Comparison of ENCODE assay signal across 15 cellular contexts in genomic region chr12:115771065-115771464, GRCh38.
DNase-seq lines count a peak whose midpoint lies in the region; ATAC-seq, FAIRE-seq and TF ChIP-seq lines count a peak whose summit lies in the region.
"Had no signal": no experiment of that assay in that cellular context is flagged by ENCODE, and none has a peak within 500 bp of the region (broad histone marks: within the 10 kb centered on the region; RNA-seq: fewer than 3 reads in every experiment).

No MANE protein-coding gene starts in this region.

- intact Hi-C loops in K562 (cut with micrococcal nuclease): no loop called here

- CTCF ChIA-PET in K562 (lab: Yijun Ruan, JAX; ENCODE audit: low intra/inter-chr PET ratio): no interaction called here

- no peak overlapping the region for H3K27ac ChIP-seq in K562 (ENCODE audit: extremely low read depth, low read depth, low read length)
- H3K27ac ChIP-seq: RWPE1, tibial nerve had no signal

- POLR2A ChIA-PET in K562 (lab: Yijun Ruan, JAX): no interaction called here

- H3K79me2 ChIP-seq in K562 (ENCODE audit: control insufficient read depth, insufficient read depth, low read length): no peaks in the 10 kb centered on the region

- H4K20me1 ChIP-seq in K562 (replicated peaks; ENCODE audit: control insufficient read depth, insufficient read depth, low read length): no peaks in the 10 kb centered on the region

- H3K4me1 ChIP-seq in K562 (replicated peaks in 1 of 2; ENCODE audit: control insufficient read depth in 2 of 2, insufficient read depth in 2 of 2, low read length in 2 of 2): no peaks in the 10 kb centered on the region
- H3K4me1 ChIP-seq: tibial nerve had no signal

- 0% methylated on average over 2 of the region's 2 CpGs for WGBS in K562 (ENCODE audit: insufficient coverage, low coverage, missing lambda C conversion rate)

- no peak overlapping the region for H3K9ac ChIP-seq in K562 (ENCODE audit: insufficient read depth in 1 of 2, low read depth in 2 of 2, low read length in 2 of 2)

- DNase-seq in DMS53 treated with DMSO at 0.1 percent for 48 hours (lab: John Stamatoyannopoulos, UW; ENCODE audit: unreplicated experiment): peak; percentile 4
- DNase-seq in M059J (ENCODE audit: low read depth): peak; percentile 34
- DNase-seq in K562 (ENCODE audit: extremely low read depth in 1 of 4, low spot score in 3 of 4): no peak
- DNase-seq in mesothelial cell of epicardium (ENCODE audit: low spot score in 2 of 2, unreplicated experiment in 2 of 2): no peak
- no peak for DNase-seq in NOMO-1 treated with DMSO at 0.1 percent for 48 hours (lab: John Stamatoyannopoulos, UW; ENCODE audit: unreplicated experiment)
- no peak for DNase-seq in activated CD8-positive, alpha-beta memory T cell treated with anti-CD3 and anti-CD28 coated beads, Interleukin-2, amount 50 U/mL, for 48 hours
- DNase-seq in NCI-H2029 treated with DMSO at 0.1 percent for 48 hours (lab: John Stamatoyannopoulos, UW): no peak
- DNase-seq: activated CD4-positive, alpha-beta T cell treated with anti-CD3 and anti-CD28 coated beads, Interleukin-2, amount 10 ng/mL, durations not matched to agents 24 days and 14 days; activated naive CD8-positive, alpha-beta T cell treated with anti-CD3 and anti-CD28 coated beads, Interleukin-2, amount 10 ng/mL, durations not matched to agents 7 days and 5 days; GF-D8; NCI-H1436 treated with DMSO at 0.1 percent for 48 hours; posterior cingulate gyrus had no signal

- no peaks in the 10 kb centered on the region for H3K9me1 ChIP-seq in K562 (ENCODE audit: control insufficient read depth, insufficient read depth, low read length)

- no peak overlapping the region for H3K4me2 ChIP-seq in K562 (ENCODE audit: insufficient read depth, low read length)

- H3K36me3 ChIP-seq in K562 (ENCODE audit: control insufficient read depth, insufficient read depth, low read length): no peaks in the 10 kb centered on the region
- H3K36me3 ChIP-seq: tibial nerve had no signal

- H3K4me1 Mint-ChIP-seq in mesothelial cell of epicardium: peaks cover 6% of the 10 kb centered on the region
- H3K4me1 Mint-ChIP-seq: activated CD4-positive, alpha-beta T cell treated with anti-CD3 and anti-CD28 coated beads, Interleukin-2, amount 10 ng/mL, durations not matched to agents 24 days and 14 days; activated naive CD8-positive, alpha-beta T cell treated with anti-CD3 and anti-CD28 coated beads, Interleukin-2, amount 10 ng/mL, durations not matched to agents 7 days and 5 days had no signal

- H3K9me3 ChIP-seq in K562 (replicated peaks; ENCODE audit: control insufficient read depth, insufficient read depth, low read depth, low read length): no peaks in the 10 kb centered on the region

- ATAC-seq in K562 (no peak), GM19328 (IDR thresholded peaks at IDR 0.05; ENCODE audit: unreplicated experiment) (no peak)

- peaks cover 10% of the 10 kb centered on the region for H3K9me3 Mint-ChIP-seq in mesothelial cell of epicardium
- H3K9me3 Mint-ChIP-seq: activated CD4-positive, alpha-beta T cell treated with anti-CD3 and anti-CD28 coated beads, Interleukin-2, amount 10 ng/mL, durations not matched to agents 24 days and 14 days had no signal

- TF ChIP-seq EP300 in K562 (IDR thresholded peaks at IDR 0.05; ENCODE audit: low read length): no peak

- no peak for TF ChIP-seq POLR2A in K562 (conservative IDR thresholded peaks at IDR 0.05)

- no peaks in the 10 kb centered on the region for H3K36me3 Mint-ChIP-seq in mesothelial cell of epicardium
- H3K36me3 Mint-ChIP-seq: activated naive CD8-positive, alpha-beta T cell treated with anti-CD3 and anti-CD28 coated beads, Interleukin-2, amount 10 ng/mL, durations not matched to agents 7 days and 5 days had no signal

- FAIRE-seq in K562 (lab: Jason Lieb, UNC): no peak

- no TSS peak for BruUV-seq in K562 (replicated peaks; lab: Mats Ljungman, UMichigan)

- TF ChIP-seq CTCF in K562 (IDR thresholded peaks at IDR 0.05 in 2 of 3, conservative IDR thresholded peaks at IDR 0.05 in 1 of 3; ENCODE audit: insufficient read depth in 2 of 3, low read depth in 1 of 3, low read length in 3 of 3): peak in 2 of 3 experiments; percentile 5 to 29; a peak in 3 of 6 replicates
- TF ChIP-seq CTCF in mesothelial cell of epicardium (IDR thresholded peaks at IDR 0.05; ENCODE audit: unreplicated experiment): peak; percentile 18

- H3K27ac Mint-ChIP-seq in mesothelial cell of epicardium: no peak overlapping the region
- H3K27ac Mint-ChIP-seq: activated CD4-positive, alpha-beta T cell treated with anti-CD3 and anti-CD28 coated beads, Interleukin-2, amount 10 ng/mL, durations not matched to agents 24 days and 14 days; activated naive CD8-positive, alpha-beta T cell treated with anti-CD3 and anti-CD28 coated beads, Interleukin-2, amount 10 ng/mL, durations not matched to agents 7 days and 5 days had no signal

- in situ Hi-C loops in K562 (cut with MboI): loop anchor here (25.0 kb wide), 1 partner anchor 1784 kb away; no protein-coding TSS in a partner anchor

- no peaks in the 10 kb centered on the region for H3K27me3 Mint-ChIP-seq in mesothelial cell of epicardium (ENCODE audit: low read depth)
- H3K27me3 Mint-ChIP-seq: activated CD4-positive, alpha-beta T cell treated with anti-CD3 and anti-CD28 coated beads, Interleukin-2, amount 10 ng/mL, durations not matched to agents 24 days and 14 days had no signal

- no peak overlapping the region for H2AFZ ChIP-seq in K562 (ENCODE audit: low read depth, low read length)

- no peak; a peak in 1 of 4 replicates for TF ChIP-seq RAD21 in K562 (CRISPR knock-in tag; conservative IDR thresholded peaks at IDR 0.05 in 1 of 2, IDR thresholded peaks at IDR 0.05 in 1 of 2)

- H3K4me3 ChIP-seq in K562: no peak overlapping the region
- H3K4me3 ChIP-seq: tibial nerve had no signal

- H3K27me3 ChIP-seq in K562 (ENCODE audit: control insufficient read depth in 2 of 2, insufficient read depth in 2 of 2, low read length in 2 of 2): no peaks in the 10 kb centered on the region
- H3K27me3 ChIP-seq: tibial nerve had no signal

- H3K4me3 Mint-ChIP-seq in mesothelial cell of epicardium: no peak overlapping the region
- H3K4me3 Mint-ChIP-seq: activated CD4-positive, alpha-beta T cell treated with anti-CD3 and anti-CD28 coated beads, Interleukin-2, amount 10 ng/mL, durations not matched to agents 24 days and 14 days; activated naive CD8-positive, alpha-beta T cell treated with anti-CD3 and anti-CD28 coated beads, Interleukin-2, amount 10 ng/mL, durations not matched to agents 7 days and 5 days had no signal

TF ChIP-seq in K562, 482 proteins besides CTCF, POLR2A, EP300 and RAD21:
- TF ChIP-seq TCF7L2 (IDR thresholded peaks at IDR 0.05; ENCODE audit: low read depth, low read length) (no peak), NR2C2 (CRISPR knock-in tag; IDR thresholded peaks at IDR 0.05) (no peak), NR2C2 (tag; IDR thresholded peaks at IDR 0.05) (no peak), RNF2 (IDR thresholded peaks at IDR 0.05) (no peak), U2AF1 (optimal IDR thresholded peaks at IDR 0.05; ENCODE audit: low read depth, low read length) (no peak), PHB (CRISPR knock-in tag; IDR thresholded peaks at IDR 0.05) (no peak), RBM15 (IDR thresholded peaks at IDR 0.05; ENCODE audit: insufficient read depth, low read length) (no peak), TBL1XR1 (IDR thresholded peaks at IDR 0.05; ENCODE audit: low read length in 2 of 2) (no peak), OTX1 (CRISPR knock-in tag; IDR thresholded peaks at IDR 0.05) (no peak), ZNF444 (CRISPR knock-in tag; IDR thresholded peaks at IDR 0.05) (no peak), NFE2L1 (tag; IDR thresholded peaks at IDR 0.05; ENCODE audit: borderline replicate concordance, low read depth) (no peak), NELFE (IDR thresholded peaks at IDR 0.05; ENCODE audit: insufficient read depth, insufficient read length) (no peak), SMARCA5 (IDR thresholded peaks at IDR 0.05) (no peak), CREBBP (IDR thresholded peaks at IDR 0.05; ENCODE audit: low read depth, low read length) (no peak), ZZZ3 (IDR thresholded peaks at IDR 0.05) (no peak)

Comparison
In these comparisons a context has a peak if more than half of its experiments do, and no peak if none do; other contexts are left out.
1. DNase-seq: peak in DMS53 treated with DMSO at 0.1 percent for 48 hours (single experiment) and M059J (single experiment); none in K562 (0 of 4), mesothelial cell of epicardium (0 of 2), NOMO-1 treated with DMSO at 0.1 percent for 48 hours (single experiment), activated CD8-positive, alpha-beta memory T cell treated with anti-CD3 and anti-CD28 coated beads, Interleukin-2, amount 50 U/mL, for 48 hours (single experiment) and NCI-H2029 treated with DMSO at 0.1 percent for 48 hours (single experiment).